13 cellular contexts compared by ENCODE assay signal in the genomic region with DNA sequence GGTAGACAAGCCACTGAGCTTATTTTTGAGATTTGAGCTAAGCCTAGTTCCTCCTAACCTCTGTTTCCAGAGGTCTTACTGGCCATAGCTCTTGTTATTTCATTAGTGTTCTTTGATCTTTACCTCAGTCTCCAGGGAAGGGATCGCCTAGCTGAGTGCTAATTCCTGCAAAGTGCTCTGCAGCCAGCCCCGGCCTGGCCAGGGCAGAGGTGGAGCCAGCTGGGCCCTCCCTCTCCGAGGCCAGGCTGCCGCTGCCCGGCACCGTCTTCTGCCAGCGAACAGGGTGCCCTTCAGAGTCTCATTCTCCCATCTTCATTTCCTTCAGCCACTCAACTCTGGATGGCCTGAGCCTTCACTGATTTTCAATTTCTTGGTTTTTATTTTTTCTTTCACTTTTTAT. TPM values are rescaled to one million over a fixed set of nuclear protein-coding genes. Genes with fewer than 3 reads are reported as not detected.
A peak's percentile ranks its signal among the peaks of the same experiment; 100 is the strongest.
DNase-seq lines count a peak whose midpoint lies in the region; ATAC-seq, FAIRE-seq and TF ChIP-seq lines count a peak whose summit lies in the region.
"Had no signal": no experiment of that assay in that cellular context is flagged by ENCODE, and none has a peak within 500 bp of the region (broad histone marks: within the 10 kb centered on the region; RNA-seq: fewer than 3 reads in every experiment).

No MANE protein-coding gene starts in this region.

- no peak for TF ChIP-seq POLR2A in testis (IDR thresholded peaks at IDR 0.05)

- no peak for TF ChIP-seq CTCF in astrocyte (IDR thresholded peaks at IDR 0.05; ENCODE audit: insufficient read depth, low read depth, low read length)
- no peak for TF ChIP-seq CTCF in hepatocyte (IDR thresholded peaks at IDR 0.05; ENCODE audit: poor library complexity)
- no peak for TF ChIP-seq CTCF in testis (IDR thresholded peaks at IDR 0.05)

- H3K9me3 ChIP-seq in BLaER1: no peaks in the 10 kb centered on the region
- no peaks in the 10 kb centered on the region for H3K9me3 ChIP-seq in astrocyte (ENCODE audit: insufficient read depth, low read depth, low read length)
- H3K9me3 ChIP-seq in hepatocyte (ENCODE audit: low read depth): no peaks in the 10 kb centered on the region
- H3K9me3 ChIP-seq in testis: no peaks in the 10 kb centered on the region
- H3K9me3 ChIP-seq: tibial artery had no signal

- H3K36me3 ChIP-seq in BLaER1 (peaks cover 43% of the 10 kb centered on the region), astrocyte (ENCODE audit: insufficient read depth, low read length) (peaks cover 27% of the 10 kb centered on the region), hepatocyte (replicated peaks; ENCODE audit: insufficient read depth, low read depth) (no peaks in the 10 kb centered on the region), testis (ENCODE audit: low read depth, missing control alignments) (no peaks in the 10 kb centered on the region)

- H3K27me3 Mint-ChIP-seq in astrocyte (ENCODE audit: low read depth, unreplicated experiment): no peaks in the 10 kb centered on the region

- no peak overlapping the region for H3K4me3 Mint-ChIP-seq in astrocyte (ENCODE audit: unreplicated experiment)

- no peak for FAIRE-seq in astrocyte (lab: Jason Lieb, UNC)
- FAIRE-seq: K562 had no signal

- H3K4me1 ChIP-seq in BLaER1: peaks cover 93% of the 10 kb centered on the region
- peaks cover 37% of the 10 kb centered on the region for H3K4me1 ChIP-seq in astrocyte (ENCODE audit: insufficient read depth, low read length)
- H3K4me1 ChIP-seq in hepatocyte (ENCODE audit: insufficient read depth): peaks cover 5% of the 10 kb centered on the region
- peaks cover 2% of the 10 kb centered on the region for H3K4me1 ChIP-seq in testis
- H3K4me1 ChIP-seq: parathyroid adenoma, tibial artery had no signal

- no peak for ATAC-seq in HG02759 (IDR thresholded peaks at IDR 0.05; ENCODE audit: unreplicated experiment)
- ATAC-seq: activated CD4-positive, CD25-positive, alpha-beta regulatory T cell treated with anti-CD3 and anti-CD28 coated beads, Interleukin-2, amount 50 U/mL, for 24 hours; K562 had no signal

- no peaks in the 10 kb centered on the region for H3K79me2 ChIP-seq in astrocyte (ENCODE audit: insufficient read depth, low read length)
- H3K79me2 ChIP-seq in hepatocyte: no peaks in the 10 kb centered on the region
- H3K79me2 ChIP-seq: parathyroid adenoma had no signal

- H2AFZ ChIP-seq in astrocyte (ENCODE audit: low read depth, low read length) (no peak overlapping the region), hepatocyte (no peak overlapping the region)
- H2AFZ ChIP-seq: parathyroid adenoma had no signal

- H3K4me2 ChIP-seq in BLaER1 (peak overlapping the region; percentile 86), astrocyte (ENCODE audit: low read length) (peak overlapping the region; percentile 66), hepatocyte (no peak overlapping the region)

- H3K27me3 ChIP-seq in BLaER1 (no peaks in the 10 kb centered on the region), astrocyte (ENCODE audit: insufficient read depth, low read length) (no peaks in the 10 kb centered on the region), hepatocyte (no peaks in the 10 kb centered on the region), testis (no peaks in the 10 kb centered on the region)
- H3K27me3 ChIP-seq: tibial artery had no signal

- DNase-seq in astrocyte (ENCODE audit: low read depth): no peak
- no peak for DNase-seq in hepatocyte (ENCODE audit: low spot score)
- DNase-seq in posterior cingulate gyrus: peak; percentile 63 to 98 (median 74)
- no peak for DNase-seq in NK-92 (lab: John Stamatoyannopoulos, UW; ENCODE audit: unreplicated experiment)
- DNase-seq in testis: no peak
- DNase-seq in RKO (ENCODE audit: low spot score): no peak
- DNase-seq: NCI-H187, tibial artery had no signal

- H3K4me3 ChIP-seq in BLaER1 (peak overlapping the region; percentile 30), astrocyte (ENCODE audit: insufficient read depth, low read depth, low read length) (no peak overlapping the region), hepatocyte (no peak overlapping the region), testis (no peak overlapping the region)
- H3K4me3 ChIP-seq: K562, tibial artery had no signal

- H3K9ac ChIP-seq in BLaER1 (peak overlapping the region; percentile 79), astrocyte (ENCODE audit: low read length) (peak overlapping the region; percentile 56)
- H3K9ac ChIP-seq: parathyroid adenoma had no signal

- 77% methylated on average over 7 of the region's 7 CpGs for WGBS in hepatocyte (ENCODE audit: low lambda C conversion rate, missing lambda C conversion rate)
- WGBS in testis, 2 donors: 77 to 94% methylated on average over 7 of the region's 7 CpGs

- intact Hi-C loops in posterior cingulate gyrus (cut with DNase I) (loop anchor here (2.0 kb wide), 1 partner anchor 67 kb away; a partner anchor contains a TSS), testis (cut with DNase I; ENCODE audit: low total_unique reads) (no loop called here)

- peaks cover 17% of the 10 kb centered on the region for H3K36me3 Mint-ChIP-seq in astrocyte (ENCODE audit: low read depth, unreplicated experiment)

- H4K20me1 ChIP-seq in BLaER1: no peaks in the 10 kb centered on the region
- peaks cover 8% of the 10 kb centered on the region for H4K20me1 ChIP-seq in astrocyte (ENCODE audit: insufficient read depth, low read length)
- no peaks in the 10 kb centered on the region for H4K20me1 ChIP-seq in hepatocyte (ENCODE audit: insufficient read depth, poor library complexity, severe bottlenecking)

- peaks cover 22% of the 10 kb centered on the region for H3K4me1 Mint-ChIP-seq in astrocyte (ENCODE audit: low read depth, unreplicated experiment)

- H3K9me2 ChIP-seq in hepatocyte (replicated peaks; ENCODE audit: insufficient read depth): no peaks in the 10 kb centered on the region

- H3K27ac Mint-ChIP-seq in astrocyte (ENCODE audit: unreplicated experiment): peak overlapping the region; percentile 96

- H3K9me3 Mint-ChIP-seq in astrocyte (ENCODE audit: unreplicated experiment): no peaks in the 10 kb centered on the region

- H3K27ac ChIP-seq in BLaER1: peak overlapping the region; percentile 92
- peak overlapping the region; percentile 79 for H3K27ac ChIP-seq in astrocyte (ENCODE audit: low read depth, low read length)
- peak overlapping the region; percentile 12 for H3K27ac ChIP-seq in hepatocyte
- H3K27ac ChIP-seq in testis: no peak overlapping the region
- H3K27ac ChIP-seq: parathyroid adenoma, tibial artery had no signal

RNA-seq across cellular contexts. Expression of a gene that starts 19.7 kb away (rescaled TPM):
- total RNA-seq in astrocyte (11.1 and 13.6 TPM in 2 replicates), hepatocyte (18.5 and 19.2 TPM in 2 replicates), testis (10 to 100 TPM; 24.0 to 29.1 TPM)
- polyA plus RNA-seq in hepatocyte (8.3 and 10.4 TPM in 2 replicates), testis (ENCODE audit: insufficient read depth, low read depth, low replicate concordance) (22.5 TPM)

Comparison
In these comparisons a context has a peak if more than half of its experiments do, and no peak if none do; other contexts are left out.
1. H3K27ac ChIP-seq: peak in BLaER1 (single experiment), astrocyte (single experiment) and hepatocyte (single experiment); none in testis (0 of 2).
2. DNase-seq: peak in posterior cingulate gyrus (10 of 10); none in astrocyte (single experiment), hepatocyte (single experiment), NK-92 (single experiment), testis (single experiment) and RKO (single experiment).